ENCODE assay signal across 11 cellular contexts in the genomic region with DNA sequence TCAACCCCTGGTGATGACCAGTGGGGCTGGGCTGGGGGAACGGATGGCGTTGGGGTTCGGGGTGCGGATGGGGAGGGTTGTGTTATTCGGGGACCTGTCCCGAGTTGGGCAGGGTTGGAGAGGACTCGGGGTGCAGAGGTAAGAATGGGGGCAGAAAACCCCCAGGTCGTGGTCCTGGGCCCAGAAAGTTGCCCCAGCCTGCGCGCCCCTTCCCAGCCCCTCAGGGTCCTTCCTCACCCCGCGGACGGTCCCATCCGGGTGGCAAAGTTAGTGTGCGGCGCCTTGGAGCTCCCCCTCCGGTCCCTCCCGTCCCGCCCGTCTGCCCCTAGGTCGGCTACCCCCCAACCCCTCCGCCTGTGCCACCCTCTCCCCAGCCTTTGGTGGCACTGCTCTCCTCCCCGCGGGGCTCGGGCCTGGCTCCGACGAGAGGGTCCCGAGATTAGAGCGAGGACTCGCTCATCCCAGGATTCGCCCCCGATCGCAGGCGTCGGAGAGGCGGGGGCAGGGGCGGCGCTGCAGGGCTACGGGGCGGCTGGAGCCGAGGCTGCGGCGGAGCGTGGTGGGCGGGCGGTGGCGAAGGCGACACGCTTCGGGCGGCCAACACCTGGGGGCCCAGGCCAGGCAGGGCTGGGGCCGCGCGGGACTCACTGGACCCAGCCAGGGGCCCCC. TPM values are rescaled to one million over a fixed set of nuclear protein-coding genes. Genes with fewer than 3 reads are reported as not detected.
DNase-seq lines count a peak whose midpoint lies in the region; ATAC-seq lines count a peak whose summit lies in the region.
"Had no signal": no experiment of that assay in that cellular context is flagged by ENCODE, and none has a peak within 500 bp of the region (broad histone marks: within the 10 kb centered on the region; RNA-seq: fewer than 3 reads in every experiment).

No MANE protein-coding gene starts in this region.

- peaks cover 5% of the 10 kb centered on the region for H3K4me1 Mint-ChIP-seq in central memory CD8-positive, alpha-beta T cell

- peaks cover 6 to 7% of the 10 kb centered on the region in 2 donors for H3K4me1 ChIP-seq in neuronal stem cell (ENCODE audit: control insufficient read depth in 2 of 2, insufficient read depth in 1 of 2, low read depth in 1 of 2, low read length in 2 of 2)
- no peaks in the 10 kb centered on the region for H3K4me1 ChIP-seq in aorta (ENCODE audit: control insufficient read depth in 1 of 2, insufficient read depth in 2 of 2, low read length in 2 of 2)

- intact Hi-C loops in aorta (cut with DNase I) = loop anchor here (2.0 kb wide), 3 partner anchors 187 to 197 kb away; no protein-coding TSS in a partner anchor

- no peak overlapping the region for H4K91ac ChIP-seq in neuronal stem cell (ENCODE audit: low read depth, low read length, poor library complexity)

- no peak overlapping the region for H3K4ac ChIP-seq in neuronal stem cell (ENCODE audit: low read length)

- WGBS in neuronal stem cell (ENCODE audit: extremely low coverage in 2 of 2, insufficient read length in 2 of 2, insufficient replicate concordance in 1 of 2), 2 donors = no CpG with 5 or more reads among the region's 54 CpGs
- 2 to 4% methylated on average over 48 to 54 of the region's 54 CpGs for WGBS in aorta, 2 donors

- peak overlapping the region; percentile 30 for H2BK5ac ChIP-seq in neuronal stem cell (ENCODE audit: low read length)

- peak overlapping the region; percentile 20 for H3K4me3 Mint-ChIP-seq in central memory CD8-positive, alpha-beta T cell

- peak overlapping the region; percentile 35 for H2AK5ac ChIP-seq in neuronal stem cell (ENCODE audit: low read depth, low read length)

- H2BK12ac ChIP-seq in neuronal stem cell (ENCODE audit: low read length) = no peak overlapping the region

- no peak overlapping the region for H2BK120ac ChIP-seq in neuronal stem cell (ENCODE audit: low read depth, low read length)

- H3K27me3 Mint-ChIP-seq in central memory CD8-positive, alpha-beta T cell = peaks cover 64% of the 10 kb centered on the region

- H3K4me2 ChIP-seq in neuronal stem cell (ENCODE audit: insufficient read depth, low read length, poor library complexity, severe bottlenecking) = peak overlapping the region; percentile 80

- no peaks in the 10 kb centered on the region for H3K36me3 Mint-ChIP-seq in central memory CD8-positive, alpha-beta T cell (ENCODE audit: insufficient read depth)

- H3K9ac ChIP-seq in neuronal stem cell (ENCODE audit: low read depth, low read length, poor library complexity) = no peak overlapping the region

- H3K36me3 ChIP-seq in neuronal stem cell (replicated peaks in 1 of 2; ENCODE audit: control insufficient read depth in 2 of 2, insufficient read depth in 2 of 2, low read length in 2 of 2) (peaks cover 2 to 21% of the 10 kb centered on the region in 2 donors), aorta (ENCODE audit: control insufficient read depth in 1 of 2, insufficient read depth in 2 of 2, low read length in 1 of 2) (no peaks in the 10 kb centered on the region)
- H3K36me3 ChIP-seq: neutrophil had no signal

- no peak overlapping the region for H2BK15ac ChIP-seq in neuronal stem cell (ENCODE audit: low read length)

- peaks cover 2% of the 10 kb centered on the region for H3K79me1 ChIP-seq in neuronal stem cell (ENCODE audit: low read depth, low read length)

- H4K8ac ChIP-seq in neuronal stem cell (ENCODE audit: low read depth, low read length) = no peak overlapping the region

- H3K27me3 ChIP-seq in neuronal stem cell (ENCODE audit: control insufficient read depth in 3 of 3, insufficient read depth in 3 of 3, low read depth in 1 of 3, low read length in 3 of 3) = peaks cover 5 to 29% (median 8%) of the 10 kb centered on the region in 3 experiments
- no peaks in the 10 kb centered on the region for H3K27me3 ChIP-seq in aorta (ENCODE audit: control insufficient read depth in 1 of 2, insufficient read depth in 2 of 2, low read length in 1 of 2)

- H3K27ac ChIP-seq in neuronal stem cell (replicated peaks; ENCODE audit: low read length) (no peak overlapping the region), aorta (ENCODE audit: low read depth in 1 of 2, low read length in 2 of 2) (no peak overlapping the region)
- H3K27ac ChIP-seq: neutrophil had no signal

- peak overlapping the region; percentile 82 to 85 for H3K4me3 ChIP-seq in neuronal stem cell (ENCODE audit: low read length in 2 of 2)
- H3K4me3 ChIP-seq in aorta (ENCODE audit: low read length in 2 of 2) = no peak overlapping the region

- no peaks in the 10 kb centered on the region for H3K9me3 Mint-ChIP-seq in central memory CD8-positive, alpha-beta T cell

- H3K23ac ChIP-seq in neuronal stem cell (ENCODE audit: low read depth, low read length, poor library complexity) = no peak overlapping the region

- DNase-seq in NCI-H1417 (lab: John Stamatoyannopoulos, UW) (peak in 2 of 3 experiments; percentile 47 to 62), NCI-H1417 treated with DMSO at 0.1 percent for 48 hours (lab: John Stamatoyannopoulos, UW) (no peak), NCI-H1105 treated with DMSO at 0.1 percent for 48 hours (lab: John Stamatoyannopoulos, UW) (peak; percentile 10), neuronal stem cell (ENCODE audit: low spot score) (no peak), aorta (no peak), H4 (ENCODE audit: low spot score) (no peak)
- no peak for DNase-seq in central memory CD8-positive, alpha-beta T cell (ENCODE audit: low spot score in 2 of 2)
- DNase-seq: GOT3 had no signal

- ATAC-seq in central memory CD8-positive, alpha-beta T cell (replicated peaks; ENCODE audit: extremely low read depth, poor library complexity, severe bottlenecking) = no peak
- ATAC-seq in aorta (ENCODE audit: low FRiP score) = no peak
- no peak for ATAC-seq in HG02852 (IDR thresholded peaks at IDR 0.05; ENCODE audit: unreplicated experiment)
- ATAC-seq: Right ventricle myocardium inferior had no signal

- peak overlapping the region; percentile 47 for H3K14ac ChIP-seq in neuronal stem cell (ENCODE audit: low read length)

- H3K9me3 ChIP-seq in neuronal stem cell (replicated peaks in 1 of 2; ENCODE audit: control insufficient read depth in 2 of 2, insufficient read depth in 1 of 2, low read depth in 1 of 2, low read length in 2 of 2) = no peaks in the 10 kb centered on the region
- H3K9me3 ChIP-seq in aorta (ENCODE audit: control insufficient read depth, low read length) = no peaks in the 10 kb centered on the region
- H3K9me3 ChIP-seq: neutrophil had no signal

- peak overlapping the region; percentile 88 for H2AFZ ChIP-seq in neuronal stem cell (ENCODE audit: low read length)

- no peak overlapping the region for H3K27ac Mint-ChIP-seq in central memory CD8-positive, alpha-beta T cell (ENCODE audit: low read depth)

- peak overlapping the region; percentile 51 for H3K18ac ChIP-seq in neuronal stem cell (ENCODE audit: low read length)

RNA-seq across cellular contexts. Expression of a gene that starts 1.1 kb away (rescaled TPM):
- polyA plus RNA-seq in neuronal stem cell (2013, experiment 1 of 2) = 5.6 TPM
- polyA plus RNA-seq in neuronal stem cell (2013, experiment 2 of 2) = 5.4 TPM
- under 1 TPM; 0.51 to 0.55 TPM for total RNA-seq in aorta
- not detected for polyA plus RNA-seq in aorta
- 5.3 and 6.8 TPM in 2 replicates for total RNA-seq in H4 (2014; rRNA removed; shearing (Covaris generic))
- total RNA-seq: Right ventricle myocardium inferior had no signal

Comparison
In these comparisons a context has a peak if more than half of its experiments do, and no peak if none do; other contexts are left out.
1. DNase-seq: peak in NCI-H1417 (2 of 3) and NCI-H1105 treated with DMSO at 0.1 percent for 48 hours (single experiment); none in NCI-H1417 treated with DMSO at 0.1 percent for 48 hours (single experiment), central memory CD8-positive, alpha-beta T cell (0 of 2), neuronal stem cell (single experiment), aorta (0 of 2) and H4 (single experiment).
2. H3K4me3 ChIP-seq: peak in neuronal stem cell (2 of 2); none in aorta (0 of 2).